In the genomic region with DNA sequence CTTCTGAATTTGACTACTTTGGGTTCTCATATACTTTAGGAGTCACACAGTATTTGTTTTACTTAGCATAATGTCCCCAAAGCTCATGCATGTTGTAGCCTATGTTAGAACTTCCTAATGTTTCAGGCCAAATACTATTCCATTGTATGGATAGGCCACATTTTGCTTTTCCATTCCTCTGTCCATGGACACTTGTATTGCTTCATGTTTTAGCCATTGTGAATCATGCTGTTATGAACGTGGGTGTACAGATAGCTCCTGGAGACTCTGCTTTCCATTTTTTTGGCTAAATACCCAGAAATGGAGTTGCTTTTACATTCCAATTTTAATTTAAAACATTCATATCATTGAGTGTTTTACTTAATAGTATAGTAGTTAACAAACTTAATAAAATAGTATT, we compare ENCODE assay signal across 23 cellular contexts. TPM values are rescaled to one million over a fixed set of nuclear protein-coding genes. Genes with fewer than 3 reads are reported as not detected.
A peak's percentile ranks its signal among the peaks of the same experiment; 100 is the strongest.
DNase-seq lines count a peak whose midpoint lies in the region; ATAC-seq and TF ChIP-seq lines count a peak whose summit lies in the region.
"Had no signal": no experiment of that assay in that cellular context is flagged by ENCODE, and none has a peak within 500 bp of the region (broad histone marks: within the 10 kb centered on the region; RNA-seq: fewer than 3 reads in every experiment).

No MANE protein-coding gene starts in this region.

- dilution Hi-C loops in IMR-90 (cut with HindIII; ENCODE audit: low sequenced_read_pairs, unreplicated experiment) = no loop called here

- H2BK5ac ChIP-seq in IMR-90 (ENCODE audit: low read depth, low read length, poor library complexity, severe bottlenecking) = no peak overlapping the region
- H2BK5ac ChIP-seq in mesenchymal stem cell (ENCODE audit: low read depth, low read length, poor library complexity, severe bottlenecking) = no peak overlapping the region

- H2BK12ac ChIP-seq in mesenchymal stem cell (ENCODE audit: low read length in 2 of 2) = no peak overlapping the region

- no peak overlapping the region for H3K56ac ChIP-seq in IMR-90 (ENCODE audit: extremely low read depth, insufficient read depth, low read length)

- H3K23ac ChIP-seq in IMR-90 (ENCODE audit: low read depth, low read length) (no peak overlapping the region), mesenchymal stem cell (ENCODE audit: low read length in 2 of 2) (no peak overlapping the region)

- H3K9ac ChIP-seq in IMR-90 (ENCODE audit: low read depth, low read length) = no peak overlapping the region
- H3K9ac ChIP-seq in mesenchymal stem cell (ENCODE audit: low read length) = peak overlapping the region; percentile 7
- H3K9ac ChIP-seq in colonic mucosa (ENCODE audit: low read depth in 2 of 2, low read length in 2 of 2) = no peak overlapping the region
- H3K9ac ChIP-seq: BLaER1 treated with 17β-estradiol and CSF1 and Interleukin-3, amounts not matched to agents 10 nM and 100 nM had no signal

- H3K27me3 ChIP-seq in CD8-positive, alpha-beta T cell (ENCODE audit: insufficient read depth, low read length) = no peaks in the 10 kb centered on the region
- H3K27me3 ChIP-seq in IMR-90 (ENCODE audit: control insufficient read depth, insufficient read depth, low read length) (no peaks in the 10 kb centered on the region), mesenchymal stem cell (ENCODE audit: control insufficient read depth in 1 of 2, insufficient read depth in 1 of 2, low read length in 2 of 2) (no peaks in the 10 kb centered on the region), colonic mucosa (no peaks in the 10 kb centered on the region)
- H3K27me3 ChIP-seq: BLaER1 treated with 17β-estradiol and CSF1 and Interleukin-3, amounts not matched to agents 10 nM and 100 nM had no signal

- H3K9me3 Mint-ChIP-seq in CD8-positive, alpha-beta T cell = no peaks in the 10 kb centered on the region

- H2BK15ac ChIP-seq in IMR-90 (ENCODE audit: low read depth, low read length) (no peak overlapping the region), mesenchymal stem cell (ENCODE audit: low read depth, poor library complexity, severe bottlenecking) (no peak overlapping the region)

- H2BK20ac ChIP-seq in IMR-90 (ENCODE audit: low read depth, low read length) = no peak overlapping the region

- POLR2A ChIA-PET in CD8-positive, alpha-beta T cell (lab: Charles Lee) = no interaction called here
- POLR2A ChIA-PET in IMR-90 (lab: Charles Lee; ENCODE audit: unreplicated experiment) = no interaction called here

- no peak for TF ChIP-seq CTCF in CD8-positive, alpha-beta T cell (IDR thresholded peaks at IDR 0.05)
- no peak for TF ChIP-seq CTCF in IMR-90 (conservative IDR thresholded peaks at IDR 0.05; ENCODE audit: low read depth, low read length)
- TF ChIP-seq CTCF in choroid plexus epithelial cell (conservative IDR thresholded peaks at IDR 0.05; ENCODE audit: low read depth, low read length) = no peak
- TF ChIP-seq CTCF in GM13977 (IDR thresholded peaks at IDR 0.05; ENCODE audit: extremely low read depth, insufficient read depth, missing control alignments) = no peak
- TF ChIP-seq CTCF in colonic mucosa (IDR thresholded peaks at IDR 0.05) = no peak

- no TSS peak for BruUV-seq in IMR-90 (replicated peaks; lab: Mats Ljungman, UMichigan)

- H4K91ac ChIP-seq in IMR-90 (ENCODE audit: insufficient read depth, low read depth, low read length) (no peak overlapping the region), mesenchymal stem cell (ENCODE audit: low read length) (no peak overlapping the region)

- H3K79me1 ChIP-seq in IMR-90 (ENCODE audit: low read depth in 1 of 2, low read length in 2 of 2) (peaks cover 8 to 16% of the 10 kb centered on the region in 2 experiments; a peak in 2 of 4 replicates), mesenchymal stem cell (replicated peaks; ENCODE audit: low read length, poor library complexity, severe bottlenecking) (peaks cover 17% of the 10 kb centered on the region)

- no peak overlapping the region for H3K14ac ChIP-seq in IMR-90 (replicated peaks; ENCODE audit: low read depth, low read length)
- H3K14ac ChIP-seq in mesenchymal stem cell (ENCODE audit: low read length in 2 of 2) = no peak overlapping the region

- TF ChIP-seq POLR2A in IMR-90 (IDR thresholded peaks at IDR 0.05; ENCODE audit: low read depth, low read length) = no peak

- no peaks in the 10 kb centered on the region for H3K4me1 ChIP-seq in CD8-positive, alpha-beta T cell (ENCODE audit: insufficient read depth, low read length)
- H3K4me1 ChIP-seq in IMR-90 (ENCODE audit: control insufficient read depth, insufficient read depth, low read length) = no peaks in the 10 kb centered on the region
- no peaks in the 10 kb centered on the region for H3K4me1 ChIP-seq in mesenchymal stem cell (ENCODE audit: control insufficient read depth, insufficient read depth, low read depth, low read length)
- H3K4me1 ChIP-seq in colonic mucosa = no peaks in the 10 kb centered on the region
- H3K4me1 ChIP-seq: A549; BLaER1 treated with 17β-estradiol and CSF1 and Interleukin-3, amounts not matched to agents 10 nM and 100 nM had no signal

- H3K36me3 Mint-ChIP-seq in CD8-positive, alpha-beta T cell = peaks cover 81% of the 10 kb centered on the region

- H3K27me3 Mint-ChIP-seq in CD8-positive, alpha-beta T cell (ENCODE audit: low read depth) = no peaks in the 10 kb centered on the region

- ATAC-seq in CD8-positive, alpha-beta T cell = no peak
- ATAC-seq in IMR-90 (ENCODE audit: low read depth) (peak; percentile 46; the same call in 1 of the 2 replicates), SK-N-SH treated with all-trans-retinoic acid at 6 μM for 48 hours (no peak)
- ATAC-seq: A549, HCT116 had no signal

- no peak overlapping the region for H3K27ac ChIP-seq in CD8-positive, alpha-beta T cell (ENCODE audit: low read depth, low read length)
- H3K27ac ChIP-seq in IMR-90 (ENCODE audit: insufficient read depth, low read length) (no peak overlapping the region), mesenchymal stem cell (ENCODE audit: low read length, poor library complexity, severe bottlenecking) (no peak overlapping the region), colonic mucosa (no peak overlapping the region)
- H3K27ac ChIP-seq: A549; BLaER1 treated with 17β-estradiol and CSF1 and Interleukin-3, amounts not matched to agents 10 nM and 100 nM; PC-9; RWPE1 had no signal

- H3K18ac ChIP-seq in IMR-90 (ENCODE audit: low read depth, low read length) = no peak overlapping the region
- H3K18ac ChIP-seq in mesenchymal stem cell (ENCODE audit: low read depth in 1 of 2, low read length in 2 of 2) = no peak overlapping the region

- H3K36me3 ChIP-seq in CD8-positive, alpha-beta T cell (ENCODE audit: insufficient read depth, low read length) = peaks cover 41% of the 10 kb centered on the region
- H3K36me3 ChIP-seq in IMR-90 (ENCODE audit: control insufficient read depth, insufficient read depth, low read length) = peaks cover 38% of the 10 kb centered on the region
- H3K36me3 ChIP-seq in mesenchymal stem cell (ENCODE audit: control insufficient read depth in 1 of 2, insufficient read depth in 2 of 2, low read depth in 1 of 2, low read length in 2 of 2) = peaks cover 45 to 79% of the 10 kb centered on the region in 2 experiments
- H3K36me3 ChIP-seq in colonic mucosa = no peaks in the 10 kb centered on the region

- CTCF ChIA-PET in CD8-positive, alpha-beta T cell (lab: Charles Lee) = no interaction called here
- CTCF ChIA-PET in IMR-90 (lab: Yijun Ruan, JAX) = no interaction called here

- H2AK5ac ChIP-seq in IMR-90 (ENCODE audit: low read depth, low read length) (no peak overlapping the region), mesenchymal stem cell (ENCODE audit: low read length, severe bottlenecking) (no peak overlapping the region)

- H3K4me3 ChIP-seq in CD8-positive, alpha-beta T cell (ENCODE audit: low read depth, low read length) = no peak overlapping the region
- H3K4me3 ChIP-seq in IMR-90 (ENCODE audit: insufficient read depth, low read depth, low read length) (no peak overlapping the region), choroid plexus epithelial cell (ENCODE audit: low read depth, low read length) (no peak overlapping the region), mesenchymal stem cell (ENCODE audit: insufficient read depth in 1 of 2, low read depth in 1 of 2, low read length in 2 of 2) (no peak overlapping the region), colonic mucosa (no peak overlapping the region)
- H3K4me3 ChIP-seq: A549; BLaER1 treated with 17β-estradiol and CSF1 and Interleukin-3, amounts not matched to agents 10 nM and 100 nM; PC-9 had no signal

- in situ Hi-C loops in IMR-90 (cut with MboI; ENCODE audit: low sequenced_read_pairs) (no loop called here), GM13977 (cut with MboI; ENCODE audit: low pct_unique_long_range_greater_than_20kb, low sequenced_read_pairs, unreplicated experiment) (no loop called here)

- no peak overlapping the region for H3K4ac ChIP-seq in IMR-90 (ENCODE audit: low read depth, low read length)
- H3K4ac ChIP-seq in mesenchymal stem cell (ENCODE audit: low read depth in 1 of 2, low read length in 2 of 2) = no peak overlapping the region

- no peak for DNase-seq in CD8-positive, alpha-beta T cell
- peak; percentile 65 for DNase-seq in IMR-90
- DNase-seq in choroid plexus epithelial cell (ENCODE audit: low read depth) = peak; percentile 58
- DNase-seq in mesenchymal stem cell = no peak
- no peak for DNase-seq in CD1c-positive myeloid dendritic cell (ENCODE audit: extremely low spot score)
- no peak for DNase-seq in GM13977 (ENCODE audit: low spot score)
- DNase-seq in colonic mucosa = no peak
- DNase-seq: DND-41, GDM1, GOT3, KBM-7, MV-4-11, NCI-H187, NCI-H2227 treated with DMSO at 0.1 percent for 48 hours, NCI-H510A treated with DMSO at 0.1 percent for 48 hours, NCI-H82, PC-9, SIG-M5 had no signal

- intact Hi-C loops in CD8-positive, alpha-beta T cell (cut with DNase I, micrococcal nuclease) = loop anchor here in 1 of 2 experiments (5.0 kb wide), 1 partner anchor 48 kb away; no protein-coding TSS in a partner anchor
- intact Hi-C loops in IMR-90 (cut with micrococcal nuclease) = no loop called here
- intact Hi-C loops in colonic mucosa (cut with DNase I) = no loop called here

- no peak overlapping the region for H2BK120ac ChIP-seq in IMR-90 (ENCODE audit: low read depth, low read length)
- no peak overlapping the region for H2BK120ac ChIP-seq in mesenchymal stem cell (ENCODE audit: low read depth, low read length)

- H2AFZ ChIP-seq in IMR-90 (replicated peaks; ENCODE audit: low read length, poor library complexity) (no peak overlapping the region), mesenchymal stem cell (ENCODE audit: low read depth, low read length) (no peak overlapping the region)
- H2AFZ ChIP-seq: PC-9 had no signal

- H3K4me1 Mint-ChIP-seq in CD8-positive, alpha-beta T cell (ENCODE audit: low read depth) = no peaks in the 10 kb centered on the region

- no peaks in the 10 kb centered on the region for H3K9me3 ChIP-seq in CD8-positive, alpha-beta T cell (ENCODE audit: low read length)
- no peaks in the 10 kb centered on the region for H3K9me3 ChIP-seq in IMR-90 (ENCODE audit: control insufficient read depth, insufficient read depth, low read length)
- H3K9me3 ChIP-seq in mesenchymal stem cell (ENCODE audit: control insufficient read depth, low read length) = no peaks in the 10 kb centered on the region
- H3K9me3 ChIP-seq in colonic mucosa = no peaks in the 10 kb centered on the region
- H3K9me3 ChIP-seq: A549; BLaER1 treated with 17β-estradiol and CSF1 and Interleukin-3, amounts not matched to agents 10 nM and 100 nM had no signal

- peaks cover 4% of the 10 kb centered on the region; the same call in 1 of the 2 replicates for H3K9me1 ChIP-seq in IMR-90 (ENCODE audit: insufficient read depth, low read length)

- TF ChIP-seq RAD21 in IMR-90 (IDR thresholded peaks at IDR 0.05; ENCODE audit: low read length) = no peak

- H3K4me3 Mint-ChIP-seq in CD8-positive, alpha-beta T cell = no peak overlapping the region

- no CpG with 5 or more reads among the region's 1 CpG for WGBS in IMR-90 (ENCODE audit: extremely low coverage in 2 of 2, insufficient read length in 1 of 2), 2 experiments
- WGBS in mesenchymal stem cell = 83% methylated on average over 1 of the region's 1 CpG

- H3K27ac Mint-ChIP-seq in CD8-positive, alpha-beta T cell = peak overlapping the region; percentile 4

- no peaks in the 10 kb centered on the region for H4K20me1 ChIP-seq in IMR-90 (ENCODE audit: insufficient read depth, low read length)

- H4K8ac ChIP-seq in IMR-90 (ENCODE audit: low read depth in 2 of 2, low read length in 2 of 2) (no peak overlapping the region), mesenchymal stem cell (ENCODE audit: low read length) (no peak overlapping the region)

- no peak overlapping the region for H4K5ac ChIP-seq in IMR-90 (ENCODE audit: low read depth, low read length)

- H3K4me2 ChIP-seq in IMR-90 (ENCODE audit: low read depth, low read length) (no peak overlapping the region), mesenchymal stem cell (ENCODE audit: low read length, poor library complexity, severe bottlenecking) (no peak overlapping the region)
- H3K4me2 ChIP-seq: A549; BLaER1 treated with 17β-estradiol and CSF1 and Interleukin-3, amounts not matched to agents 10 nM and 100 nM; PC-9 had no signal

- H2AK9ac ChIP-seq in IMR-90 (replicated peaks; ENCODE audit: low read depth, low read length, poor library complexity) = no peak overlapping the region

RNA-seq across cellular contexts. Expression of gene HTT, which starts 54.5 kb away (rescaled TPM):
- total RNA-seq in CD8-positive, alpha-beta T cell = 10 to 100 TPM; 60.3 to 69.4 TPM
- total RNA-seq in IMR-90 (2012; rRNA removed) (14.3 and 16.1 TPM in 2 replicates), colonic mucosa (10 to 100 TPM; 51.0 to 55.5 TPM)
- polyA plus RNA-seq in IMR-90 (2012; rRNA removed) = 11.6 and 18.7 TPM in 2 replicates
- 6.8 and 7.1 TPM in 2 replicates for polyA plus RNA-seq in IMR-90 (2012; cell fraction: cytosol; rRNA removed)
- 33.6 and 35.9 TPM in 2 replicates for polyA plus RNA-seq in IMR-90 (2012; cell fraction: nucleus; rRNA removed; ENCODE audit: low replicate concordance)
- polyA plus RNA-seq in mesenchymal stem cell (2013, experiment 1 of 2) = 16.8 TPM
- polyA plus RNA-seq in mesenchymal stem cell (2013, experiment 2 of 2) = 13.9 TPM

RNA-seq across cellular contexts. Expression of gene HTT-AS, which starts 54.6 kb away (rescaled TPM):
- total RNA-seq in CD8-positive, alpha-beta T cell = not detected
- total RNA-seq in IMR-90 (2012; rRNA removed) = not detected in 2 replicates
- not detected in 2 replicates for polyA plus RNA-seq in IMR-90 (2012; rRNA removed)
- polyA plus RNA-seq in IMR-90 (2012; cell fraction: cytosol; rRNA removed) = not detected in 2 replicates
- not detected in 2 replicates for polyA plus RNA-seq in IMR-90 (2012; cell fraction: nucleus; rRNA removed; ENCODE audit: low replicate concordance)
- not detected for polyA plus RNA-seq in mesenchymal stem cell (2013, experiment 1 of 2)
- not detected for polyA plus RNA-seq in mesenchymal stem cell (2013, experiment 2 of 2)
- total RNA-seq in colonic mucosa = not detected
- total RNA-seq: PC-9 had no signal
- polyA plus RNA-seq: A549 had no signal

Comparison
In these comparisons a context has a peak if more than half of its experiments do, and no peak if none do; other contexts are left out.
1. DNase-seq: peak in IMR-90 (single experiment) and choroid plexus epithelial cell (single experiment); none in CD8-positive, alpha-beta T cell (0 of 7), mesenchymal stem cell (single experiment), CD1c-positive myeloid dendritic cell (single experiment), GM13977 (single experiment) and colonic mucosa (single experiment).